ENCODE assay signal across 8 cellular contexts in genomic region chr9:136170291-136170901, GRCh38. TPM values are rescaled to one million over a fixed set of nuclear protein-coding genes. Genes with fewer than 3 reads are reported as not detected.
DNase-seq lines count a peak whose midpoint lies in the region; ATAC-seq and TF ChIP-seq lines count a peak whose summit lies in the region.

No MANE protein-coding gene starts in this region.

- no peak overlapping the region for H3K9ac ChIP-seq in colonic mucosa (ENCODE audit: low read depth in 2 of 2, low read length in 2 of 2)

- DNase-seq in AML-193 (lab: John Stamatoyannopoulos, UW) (peak; percentile 20 to 35), HFF-Myc (ENCODE audit: extremely low read depth, low read depth) (no peak), colonic mucosa (peak; percentile 33), upper lobe of left lung (peak in 1 of 2 donors; percentile 85)
- DNase-seq in activated CD4-positive, CD25-positive, alpha-beta regulatory T cell treated with anti-CD3 and anti-CD28 coated beads, Interleukin-2, amount 50 U/mL, for 72 hours: peak; percentile 64
- DNase-seq in naive thymus-derived CD8-positive, alpha-beta T cell: peak in 8 of 10 donors; percentile 29 to 47 (median 40)

- TF ChIP-seq EP300 in upper lobe of left lung (IDR thresholded peaks at IDR 0.05): no peak

- H3K27ac ChIP-seq in colonic mucosa (no peak overlapping the region), upper lobe of left lung (no peak overlapping the region)

- H3K27me3 ChIP-seq in colonic mucosa: no peaks in the 10 kb centered on the region
- H3K27me3 ChIP-seq in upper lobe of left lung: peaks cover 0 to 13% (median 2%) of the 10 kb centered on the region in 4 donors

- no peak overlapping the region for H3K27ac Mint-ChIP-seq in naive thymus-derived CD8-positive, alpha-beta T cell

- H3K4me3 ChIP-seq in HFF-Myc (replicated peaks; ENCODE audit: low read depth, low read length) (no peak overlapping the region), colonic mucosa (no peak overlapping the region), upper lobe of left lung (no peak overlapping the region)

- peak; percentile 57 to 71 for ATAC-seq in naive thymus-derived CD8-positive, alpha-beta T cell
- peak; percentile 50 to 54 for ATAC-seq in upper lobe of left lung (ENCODE audit: low FRiP score in 2 of 2)
- ATAC-seq in HG02884 (IDR thresholded peaks at IDR 0.05; ENCODE audit: unreplicated experiment): no peak
- ATAC-seq in HG02763 (IDR thresholded peaks at IDR 0.05; ENCODE audit: unreplicated experiment): no peak

- intact Hi-C loops in colonic mucosa (cut with DNase I): loop anchor here (10.0 kb wide), 1 partner anchor 114 kb away; no protein-coding TSS in a partner anchor

- WGBS in upper lobe of left lung, 2 donors: 26 to 31% methylated on average over 11 to 15 of the region's 15 CpGs

- H3K4me1 ChIP-seq in colonic mucosa: no peaks in the 10 kb centered on the region
- H3K4me1 ChIP-seq in upper lobe of left lung: no peaks in the 10 kb centered on the region

- no peak overlapping the region for H3K4me3 Mint-ChIP-seq in naive thymus-derived CD8-positive, alpha-beta T cell

- TF ChIP-seq CTCF in HFF-Myc (IDR thresholded peaks at IDR 0.05; ENCODE audit: low read depth, low read length, missing control alignments) (peak; percentile 87), colonic mucosa (IDR thresholded peaks at IDR 0.05) (peak; percentile 66), upper lobe of left lung (IDR thresholded peaks at IDR 0.05) (peak; percentile 37 to 56 (median 49))

- H3K36me3 ChIP-seq in colonic mucosa (no peaks in the 10 kb centered on the region), upper lobe of left lung (no peaks in the 10 kb centered on the region)

- H3K27me3 Mint-ChIP-seq in naive thymus-derived CD8-positive, alpha-beta T cell: peaks cover 6 to 31% (median 13%) of the 10 kb centered on the region in 5 donors

- no peaks in the 10 kb centered on the region for H3K9me3 Mint-ChIP-seq in naive thymus-derived CD8-positive, alpha-beta T cell

- H3K36me3 Mint-ChIP-seq in naive thymus-derived CD8-positive, alpha-beta T cell: no peaks in the 10 kb centered on the region

- H3K9me3 ChIP-seq in colonic mucosa (no peaks in the 10 kb centered on the region), upper lobe of left lung (no peaks in the 10 kb centered on the region)

- H3K4me1 Mint-ChIP-seq in naive thymus-derived CD8-positive, alpha-beta T cell: no peaks in the 10 kb centered on the region

- POLR2A ChIA-PET in naive thymus-derived CD8-positive, alpha-beta T cell (lab: Charles Lee): no interaction called here

- no peak for TF ChIP-seq POLR2A in upper lobe of left lung (IDR thresholded peaks at IDR 0.05)

RNA-seq across cellular contexts. Expression of gene LHX3, which starts 34.5 kb away (rescaled TPM):
- total RNA-seq in colonic mucosa: not detected
- not detected for total RNA-seq in naive thymus-derived CD8-positive, alpha-beta T cell
- polyA plus RNA-seq in naive thymus-derived CD8-positive, alpha-beta T cell: not detected
- total RNA-seq in upper lobe of left lung: under 1 TPM in 1 of 6 donors, not detected in 5; 0.20 TPM

RNA-seq across cellular contexts. Expression of gene TMEM250, which starts 51.7 kb away (rescaled TPM):
- total RNA-seq in colonic mucosa (10 to 100 TPM; 40.9 to 67.2 TPM), upper lobe of left lung (10 to 100 TPM; 37.6 to 49.6 (median 38.4) TPM)
- 10 to 100 TPM; 38.1 to 38.2 TPM for total RNA-seq in naive thymus-derived CD8-positive, alpha-beta T cell
- polyA plus RNA-seq in naive thymus-derived CD8-positive, alpha-beta T cell: 10 to 100 TPM; 39.1 to 51.7 (median 40.3) TPM

Comparison
In these comparisons a context has a peak if more than half of its experiments do, and no peak if none do; other contexts are left out.
1. ATAC-seq: peak in naive thymus-derived CD8-positive, alpha-beta T cell (2 of 2) and upper lobe of left lung (2 of 2); none in HG02884 (single experiment) and HG02763 (single experiment).
2. Peak in every context shown above with its lines, with median percentiles within 50 percentile points of each other: CTCF ChIP-seq.